In the genomic region with DNA sequence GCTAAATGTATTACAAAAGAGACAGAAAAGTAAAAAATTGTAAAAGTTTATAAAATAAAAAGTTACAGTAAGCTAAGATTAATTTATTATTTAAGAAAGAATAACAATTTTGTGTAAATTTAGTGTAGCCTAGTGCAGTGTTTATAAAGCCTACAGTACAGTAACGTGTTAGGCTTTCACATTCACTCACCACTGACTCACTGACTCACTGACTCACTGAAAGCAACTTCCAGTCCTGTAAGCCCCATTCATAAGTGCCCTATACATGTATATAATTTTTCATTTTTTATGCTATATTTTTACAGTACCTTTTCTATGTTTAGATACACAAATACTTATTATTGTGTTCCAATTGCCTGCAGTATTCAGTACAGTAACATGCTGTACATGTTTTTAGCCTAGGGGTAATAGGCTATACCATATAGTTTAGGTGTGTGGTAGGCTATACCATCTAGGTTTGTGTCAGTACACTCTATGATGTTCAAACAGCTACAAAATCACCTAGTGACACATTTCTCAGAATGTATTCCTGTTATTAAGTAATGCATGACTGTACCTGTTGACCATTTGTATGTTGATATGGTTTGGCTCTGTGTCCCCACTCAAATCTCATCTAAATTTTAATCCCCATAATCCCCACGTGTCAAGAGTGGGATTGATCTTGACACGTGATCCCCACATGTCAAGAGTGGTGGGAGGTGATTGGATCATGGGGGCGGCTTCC, we compare ENCODE assay signal across 11 cellular contexts. TPM values are rescaled to one million over a fixed set of nuclear protein-coding genes. Genes with fewer than 3 reads are reported as not detected.
A peak's percentile ranks its signal among the peaks of the same experiment; 100 is the strongest.
DNase-seq lines count a peak whose midpoint lies in the region; ATAC-seq, FAIRE-seq and TF ChIP-seq lines count a peak whose summit lies in the region.
"Had no signal": no experiment of that assay in that cellular context is flagged by ENCODE, and none has a peak within 500 bp of the region (broad histone marks: within the 10 kb centered on the region; RNA-seq: fewer than 3 reads in every experiment).

No MANE protein-coding gene starts in this region.

- H3K79me2 ChIP-seq in astrocyte (ENCODE audit: insufficient read depth, low read length) (no peaks in the 10 kb centered on the region), osteoblast (ENCODE audit: insufficient read depth, low read length) (no peaks in the 10 kb centered on the region), OCI-LY7 (ENCODE audit: insufficient read depth, low read depth, low read length) (no peaks in the 10 kb centered on the region)

- no peaks in the 10 kb centered on the region for H3K9me2 ChIP-seq in OCI-LY7 (ENCODE audit: insufficient read depth, low read length)

- no peaks in the 10 kb centered on the region for H3K9me3 Mint-ChIP-seq in activated CD8-positive, alpha-beta T cell treated with anti-CD3 and anti-CD28 coated beads for 36 hours
- no peaks in the 10 kb centered on the region for H3K9me3 Mint-ChIP-seq in activated CD8-positive, alpha-beta T cell treated with anti-CD3 and anti-CD28 coated beads, Interleukin-2, amount 10 ng/mL, durations not matched to agents 7 days and 5 days (ENCODE audit: insufficient read depth)
- H3K9me3 Mint-ChIP-seq in astrocyte (ENCODE audit: unreplicated experiment): no peaks in the 10 kb centered on the region
- peaks cover 4% of the 10 kb centered on the region for H3K9me3 Mint-ChIP-seq in CD8-positive, alpha-beta T cell

- H3K27ac ChIP-seq in astrocyte (ENCODE audit: low read depth, low read length): no peak overlapping the region
- H3K27ac ChIP-seq in osteoblast (ENCODE audit: low read depth, low read length): no peak overlapping the region
- no peak overlapping the region for H3K27ac ChIP-seq in CD8-positive, alpha-beta T cell (ENCODE audit: low read depth, low read length)
- H3K27ac ChIP-seq in OCI-LY7 (ENCODE audit: low read depth, low read length, poor library complexity, severe bottlenecking): no peak overlapping the region
- H3K27ac ChIP-seq in pancreas: no peak overlapping the region

- no peaks in the 10 kb centered on the region for H3K36me3 ChIP-seq in astrocyte (ENCODE audit: insufficient read depth, low read length)
- no peaks in the 10 kb centered on the region for H3K36me3 ChIP-seq in osteoblast (ENCODE audit: insufficient read depth, low read length)
- no peaks in the 10 kb centered on the region for H3K36me3 ChIP-seq in CD8-positive, alpha-beta T cell (ENCODE audit: insufficient read depth, low read length)
- no peaks in the 10 kb centered on the region; the same call in 1 of the 2 replicates for H3K36me3 ChIP-seq in OCI-LY7 (ENCODE audit: insufficient read depth, low read length)
- no peaks in the 10 kb centered on the region for H3K36me3 ChIP-seq in pancreas

- H3K4me3 ChIP-seq in astrocyte (ENCODE audit: insufficient read depth, low read depth, low read length) (no peak overlapping the region), osteoblast (ENCODE audit: insufficient read depth, low read length) (no peak overlapping the region), OCI-LY7 (ENCODE audit: low read depth, low read length, poor library complexity, severe bottlenecking) (no peak overlapping the region), pancreas (no peak overlapping the region)
- H3K4me3 ChIP-seq in CD8-positive, alpha-beta T cell (ENCODE audit: low read depth, low read length): no peak overlapping the region

- no peak overlapping the region for H3K4me3 Mint-ChIP-seq in activated CD8-positive, alpha-beta T cell treated with anti-CD3 and anti-CD28 coated beads for 36 hours
- H3K4me3 Mint-ChIP-seq in activated CD8-positive, alpha-beta T cell treated with anti-CD3 and anti-CD28 coated beads, Interleukin-2, amount 10 ng/mL, durations not matched to agents 7 days and 5 days: no peak overlapping the region
- H3K4me3 Mint-ChIP-seq in astrocyte (ENCODE audit: unreplicated experiment): no peak overlapping the region
- no peak overlapping the region for H3K4me3 Mint-ChIP-seq in CD8-positive, alpha-beta T cell
- H3K4me3 Mint-ChIP-seq: dendritic cell treated with granulocyte-macrophage colony-stimulating factor and Interleukin-4, amounts not matched to agents 40 ng/mL and 50 ng/mL, for 4 days had no signal

- FAIRE-seq in astrocyte (lab: Jason Lieb, UNC): peak; percentile 29
- FAIRE-seq in pancreas (lab: Jason Lieb, UNC): no peak

- DNase-seq in activated CD8-positive, alpha-beta T cell treated with anti-CD3 and anti-CD28 coated beads for 36 hours: peak; percentile 42
- DNase-seq in activated CD8-positive, alpha-beta T cell treated with anti-CD3 and anti-CD28 coated beads, Interleukin-2, amount 10 ng/mL, durations not matched to agents 7 days and 5 days: no peak
- DNase-seq in astrocyte (ENCODE audit: low read depth) (no peak), osteoblast (ENCODE audit: insufficient read length, low spot score, missing footprints) (no peak), OCI-LY7 (ENCODE audit: low spot score) (no peak), pancreas (no peak)
- DNase-seq in CD8-positive, alpha-beta T cell: no peak

- POLR2A ChIA-PET in activated CD8-positive, alpha-beta T cell treated with anti-CD3 and anti-CD28 coated beads for 36 hours (lab: Charles Lee): no interaction called here
- POLR2A ChIA-PET in activated CD8-positive, alpha-beta T cell treated with anti-CD3 and anti-CD28 coated beads, Interleukin-2, amount 10 ng/mL, durations not matched to agents 7 days and 5 days (lab: Charles Lee): no interaction called here
- POLR2A ChIA-PET in CD8-positive, alpha-beta T cell (lab: Charles Lee): no interaction called here
- POLR2A ChIA-PET in OCI-LY7 (lab: Charles Lee): interaction anchor here (0.6 to 1.3 kb wide), 6 partner anchors 33 to 638 kb away, joined by 3 to 4 read pairs (median 3); no protein-coding TSS in a partner anchor

- no TSS peak for BruUV-seq in OCI-LY7 (replicated peaks; lab: Mats Ljungman, UMichigan)

- H3K27ac Mint-ChIP-seq in activated CD8-positive, alpha-beta T cell treated with anti-CD3 and anti-CD28 coated beads for 36 hours: peak overlapping the region; percentile 52
- no peak overlapping the region for H3K27ac Mint-ChIP-seq in activated CD8-positive, alpha-beta T cell treated with anti-CD3 and anti-CD28 coated beads, Interleukin-2, amount 10 ng/mL, durations not matched to agents 7 days and 5 days
- H3K27ac Mint-ChIP-seq in astrocyte (ENCODE audit: unreplicated experiment): no peak overlapping the region
- no peak overlapping the region for H3K27ac Mint-ChIP-seq in CD8-positive, alpha-beta T cell
- H3K27ac Mint-ChIP-seq: dendritic cell treated with granulocyte-macrophage colony-stimulating factor and Interleukin-4, amounts not matched to agents 40 ng/mL and 50 ng/mL, for 4 days; progenitor cell of endocrine pancreas had no signal

- peak; percentile 93 for ATAC-seq in activated CD8-positive, alpha-beta T cell treated with anti-CD3 and anti-CD28 coated beads for 36 hours
- ATAC-seq in activated CD8-positive, alpha-beta T cell treated with anti-CD3 and anti-CD28 coated beads, Interleukin-2, amount 10 ng/mL, durations not matched to agents 7 days and 5 days: no peak
- ATAC-seq in HG02884 (IDR thresholded peaks at IDR 0.05; ENCODE audit: unreplicated experiment): peak; percentile 87
- ATAC-seq in CD8-positive, alpha-beta T cell: no peak
- ATAC-seq in pancreas: no peak
- ATAC-seq: Panc1 had no signal

- WGBS in pancreas, 2 donors: 52 to 54% methylated on average over 4 of the region's 4 CpGs

- no peaks in the 10 kb centered on the region for H4K20me1 ChIP-seq in astrocyte (ENCODE audit: insufficient read depth, low read length)
- no peaks in the 10 kb centered on the region for H4K20me1 ChIP-seq in osteoblast (ENCODE audit: insufficient read depth, low read length)
- H4K20me1 ChIP-seq in OCI-LY7 (ENCODE audit: insufficient read depth, low read length): no peaks in the 10 kb centered on the region

- H3K4me1 ChIP-seq in astrocyte (ENCODE audit: insufficient read depth, low read length): no peaks in the 10 kb centered on the region
- H3K4me1 ChIP-seq in osteoblast (ENCODE audit: insufficient read depth, low read length): peaks cover 12% of the 10 kb centered on the region
- H3K4me1 ChIP-seq in CD8-positive, alpha-beta T cell (ENCODE audit: insufficient read depth, low read length): no peaks in the 10 kb centered on the region
- no peaks in the 10 kb centered on the region for H3K4me1 ChIP-seq in OCI-LY7 (ENCODE audit: insufficient read depth, low read length, poor library complexity, severe bottlenecking)
- H3K4me1 ChIP-seq in pancreas: no peaks in the 10 kb centered on the region

- H3K9ac ChIP-seq in astrocyte (ENCODE audit: low read length): no peak overlapping the region

- intact Hi-C loops in activated CD8-positive, alpha-beta T cell treated with anti-CD3 and anti-CD28 coated beads for 36 hours (cut with micrococcal nuclease): no loop called here
- intact Hi-C loops in CD8-positive, alpha-beta T cell (cut with DNase I, micrococcal nuclease): no loop called here
- intact Hi-C loops in OCI-LY7 (cut with micrococcal nuclease; ENCODE audit: unreplicated experiment) (no loop called here), pancreas (cut with DNase I) (no loop called here)

- no peak overlapping the region for H3K4me2 ChIP-seq in astrocyte (ENCODE audit: low read length)
- H3K4me2 ChIP-seq in osteoblast (ENCODE audit: insufficient read depth, low read length): peak overlapping the region; percentile 32
- H3K4me2 ChIP-seq in OCI-LY7 (ENCODE audit: low read length): no peak overlapping the region

- TF ChIP-seq CTCF in activated CD8-positive, alpha-beta T cell treated with anti-CD3 and anti-CD28 coated beads for 36 hours (IDR thresholded peaks at IDR 0.05): no peak
- TF ChIP-seq CTCF in astrocyte (IDR thresholded peaks at IDR 0.05; ENCODE audit: insufficient read depth, low read depth, low read length) (no peak), osteoblast (IDR thresholded peaks at IDR 0.05; ENCODE audit: extremely low read depth, low read depth, low read length) (no peak), OCI-LY7 (conservative IDR thresholded peaks at IDR 0.05; ENCODE audit: low read length) (no peak), pancreas (IDR thresholded peaks at IDR 0.05) (no peak)
- no peak for TF ChIP-seq CTCF in CD8-positive, alpha-beta T cell (IDR thresholded peaks at IDR 0.05)

- no peaks in the 10 kb centered on the region for H3K36me3 Mint-ChIP-seq in activated CD8-positive, alpha-beta T cell treated with anti-CD3 and anti-CD28 coated beads for 36 hours (ENCODE audit: low read depth)
- no peaks in the 10 kb centered on the region for H3K36me3 Mint-ChIP-seq in activated CD8-positive, alpha-beta T cell treated with anti-CD3 and anti-CD28 coated beads, Interleukin-2, amount 10 ng/mL, durations not matched to agents 7 days and 5 days (ENCODE audit: low read depth)
- H3K36me3 Mint-ChIP-seq in astrocyte (ENCODE audit: low read depth, unreplicated experiment): no peaks in the 10 kb centered on the region
- no peaks in the 10 kb centered on the region for H3K36me3 Mint-ChIP-seq in CD8-positive, alpha-beta T cell

- H3K9me3 ChIP-seq in astrocyte (ENCODE audit: insufficient read depth, low read depth, low read length): no peaks in the 10 kb centered on the region
- H3K9me3 ChIP-seq in osteoblast (ENCODE audit: low read depth, low read length): no peaks in the 10 kb centered on the region
- H3K9me3 ChIP-seq in CD8-positive, alpha-beta T cell (ENCODE audit: low read length): no peaks in the 10 kb centered on the region
- H3K9me3 ChIP-seq in OCI-LY7 (ENCODE audit: low read length): peaks cover 24% of the 10 kb centered on the region
- H3K9me3 ChIP-seq in pancreas: no peaks in the 10 kb centered on the region

- H3K4me1 Mint-ChIP-seq in activated CD8-positive, alpha-beta T cell treated with anti-CD3 and anti-CD28 coated beads for 36 hours (ENCODE audit: low read depth): peaks cover 7% of the 10 kb centered on the region
- no peaks in the 10 kb centered on the region for H3K4me1 Mint-ChIP-seq in activated CD8-positive, alpha-beta T cell treated with anti-CD3 and anti-CD28 coated beads, Interleukin-2, amount 10 ng/mL, durations not matched to agents 7 days and 5 days (ENCODE audit: low read depth)
- no peaks in the 10 kb centered on the region for H3K4me1 Mint-ChIP-seq in astrocyte (ENCODE audit: low read depth, unreplicated experiment)
- no peaks in the 10 kb centered on the region for H3K4me1 Mint-ChIP-seq in CD8-positive, alpha-beta T cell (ENCODE audit: low read depth)

- CTCF ChIA-PET in activated CD8-positive, alpha-beta T cell treated with anti-CD3 and anti-CD28 coated beads for 36 hours (lab: Charles Lee): interaction anchor here (1.0 kb wide), 1 partner anchor 28 kb away, joined by 4 read pairs; no protein-coding TSS in a partner anchor
- CTCF ChIA-PET in activated CD8-positive, alpha-beta T cell treated with anti-CD3 and anti-CD28 coated beads, Interleukin-2, amount 10 ng/mL, durations not matched to agents 7 days and 5 days (lab: Charles Lee): no interaction called here
- CTCF ChIA-PET in CD8-positive, alpha-beta T cell (lab: Charles Lee): no interaction called here
- CTCF ChIA-PET in OCI-LY7 (lab: Charles Lee; ENCODE audit: unreplicated experiment): no interaction called here

- H2AFZ ChIP-seq in astrocyte (ENCODE audit: low read depth, low read length) (no peak overlapping the region), osteoblast (ENCODE audit: low read length) (no peak overlapping the region), OCI-LY7 (ENCODE audit: low read length) (no peak overlapping the region)

- H3K27me3 ChIP-seq in astrocyte (ENCODE audit: insufficient read depth, low read length) (no peaks in the 10 kb centered on the region), osteoblast (ENCODE audit: insufficient read depth, low read length) (no peaks in the 10 kb centered on the region), pancreas (no peaks in the 10 kb centered on the region)
- H3K27me3 ChIP-seq in CD8-positive, alpha-beta T cell (ENCODE audit: insufficient read depth, low read length): no peaks in the 10 kb centered on the region

- no peaks in the 10 kb centered on the region for H3K27me3 Mint-ChIP-seq in activated CD8-positive, alpha-beta T cell treated with anti-CD3 and anti-CD28 coated beads for 36 hours
- no peaks in the 10 kb centered on the region for H3K27me3 Mint-ChIP-seq in activated CD8-positive, alpha-beta T cell treated with anti-CD3 and anti-CD28 coated beads, Interleukin-2, amount 10 ng/mL, durations not matched to agents 7 days and 5 days (ENCODE audit: low read depth)
- peaks cover 2% of the 10 kb centered on the region for H3K27me3 Mint-ChIP-seq in astrocyte (ENCODE audit: low read depth, unreplicated experiment)
- H3K27me3 Mint-ChIP-seq in CD8-positive, alpha-beta T cell (ENCODE audit: low read depth): no peaks in the 10 kb centered on the region
- H3K27me3 Mint-ChIP-seq: dendritic cell treated with granulocyte-macrophage colony-stimulating factor and Interleukin-4, amounts not matched to agents 40 ng/mL and 50 ng/mL, for 4 days; progenitor cell of endocrine pancreas had no signal

RNA-seq across cellular contexts. Expression of a gene that starts 57.9 kb away (rescaled TPM):
- total RNA-seq in activated CD8-positive, alpha-beta T cell treated with anti-CD3 and anti-CD28 coated beads for 36 hours: not detected
- total RNA-seq in activated CD8-positive, alpha-beta T cell treated with anti-CD3 and anti-CD28 coated beads, Interleukin-2, amount 10 ng/mL, durations not matched to agents 7 days and 5 days: not detected
- total RNA-seq in astrocyte (not detected in 2 replicates), osteoblast (1.5 and 2.5 TPM in 2 replicates), OCI-LY7 (2022) (3.7 and 4.3 TPM in 2 replicates), pancreas (not detected)
- not detected for total RNA-seq in CD8-positive, alpha-beta T cell
- total RNA-seq in OCI-LY7 (2014; rRNA removed; shearing (Covaris generic)): 0.63 and 4.1 TPM in 2 replicates
- polyA plus RNA-seq in pancreas: under 1 TPM in 1 of 2 donors, not detected in 1; 0.14 TPM

Comparison
In these comparisons a context has a peak if more than half of its experiments do, and no peak if none do; other contexts are left out.
1. ATAC-seq: peak in activated CD8-positive, alpha-beta T cell treated with anti-CD3 and anti-CD28 coated beads for 36 hours (single experiment) and HG02884 (single experiment); none in activated CD8-positive, alpha-beta T cell treated with anti-CD3 and anti-CD28 coated beads, Interleukin-2, amount 10 ng/mL, durations not matched to agents 7 days and 5 days (single experiment), CD8-positive, alpha-beta T cell (single experiment) and pancreas (0 of 4).